ENCODE assay signal across 8 cellular contexts in genomic region chr15:38920966-38921365, GRCh38.
"Had no signal": no experiment of that assay in that cellular context is flagged by ENCODE, and none has a peak within 500 bp of the region (broad histone marks: within the 10 kb centered on the region; RNA-seq: fewer than 3 reads in every experiment).

No MANE protein-coding gene starts in this region.

- H3K4me2 ChIP-seq: GM23338 had no signal

- DNase-seq: H9, HCEC 1CT, IMR-90 had no signal

- ATAC-seq: GM23338, K562 had no signal

- FAIRE-seq: H1, H54, HTR-8/SVneo, K562 had no signal

- H3K4me3 ChIP-seq: GM23338, K562 had no signal

- H2AFZ ChIP-seq: GM23338 had no signal
